In genomic region chr4:138659640-138660325, GRCh38 we compare ENCODE assay signal across 21 cellular contexts.
DNase-seq lines count a peak whose midpoint lies in the region; ATAC-seq, FAIRE-seq and TF ChIP-seq lines count a peak whose summit lies in the region.
"Had no signal": no experiment of that assay in that cellular context is flagged by ENCODE, and none has a peak within 500 bp of the region (broad histone marks: within the 10 kb centered on the region; RNA-seq: fewer than 3 reads in every experiment).

No MANE protein-coding gene starts in this region.

- H3K4me2 ChIP-seq in keratinocyte (ENCODE audit: control insufficient read depth, extremely low read depth, insufficient read depth, low read depth, low read length) (no peak overlapping the region), OCI-LY7 (ENCODE audit: low read length) (no peak overlapping the region)

- H3K27me3 ChIP-seq in HUES6 (ENCODE audit: control insufficient read depth, insufficient read depth, low read length) (no peaks in the 10 kb centered on the region), keratinocyte (ENCODE audit: control insufficient read depth, extremely low read depth, insufficient read depth, low read length) (no peaks in the 10 kb centered on the region)
- H3K27me3 ChIP-seq: dorsolateral prefrontal cortex had no signal

- H3K4me1 ChIP-seq in HUES6 (ENCODE audit: control insufficient read depth, insufficient read depth, low read length) = peaks cover 34% of the 10 kb centered on the region
- H3K4me1 ChIP-seq in keratinocyte (ENCODE audit: control insufficient read depth, extremely low read depth, insufficient read depth, low read length) = no peaks in the 10 kb centered on the region
- no peaks in the 10 kb centered on the region for H3K4me1 ChIP-seq in OCI-LY7 (ENCODE audit: insufficient read depth, low read length, poor library complexity, severe bottlenecking)

- no peaks in the 10 kb centered on the region for H3K9me2 ChIP-seq in OCI-LY7 (ENCODE audit: insufficient read depth, low read length)

- H3K27ac Mint-ChIP-seq in stimulated activated naive CD8-positive, alpha-beta T cell treated with anti-CD3 and anti-CD28 coated beads, Interleukin-15, amount 100 ng/mL, for 72 hours = no peak overlapping the region
- H3K27ac Mint-ChIP-seq: activated CD4-positive, alpha-beta memory T cell treated with anti-CD3 and anti-CD28 coated beads, Interleukin-2, amount 10 ng/mL, durations not matched to agents 7 days and 5 days; activated naive CD8-positive, alpha-beta T cell; CD4-positive, CD25-positive, alpha-beta regulatory T cell had no signal

- TF ChIP-seq CTCF in keratinocyte (optimal IDR thresholded peaks at IDR 0.05 in 1 of 3, IDR thresholded peaks at IDR 0.05 in 1 of 3, conservative IDR thresholded peaks at IDR 0.05 in 1 of 3; ENCODE audit: extremely low read depth in 1 of 3, insufficient read depth in 2 of 3, low read length in 3 of 3) (no peak), OCI-LY7 (conservative IDR thresholded peaks at IDR 0.05; ENCODE audit: low read length) (no peak)

- H3K9me3 Mint-ChIP-seq in stimulated activated naive CD8-positive, alpha-beta T cell treated with anti-CD3 and anti-CD28 coated beads, Interleukin-15, amount 100 ng/mL, for 72 hours = peaks cover 0 to 4% of the 10 kb centered on the region in 2 donors
- H3K9me3 Mint-ChIP-seq: activated CD4-positive, alpha-beta memory T cell treated with anti-CD3 and anti-CD28 coated beads, Interleukin-2, amount 10 ng/mL, durations not matched to agents 7 days and 5 days had no signal

- no peaks in the 10 kb centered on the region for H3K4me1 Mint-ChIP-seq in stimulated activated naive CD8-positive, alpha-beta T cell treated with anti-CD3 and anti-CD28 coated beads, Interleukin-15, amount 100 ng/mL, for 72 hours
- H3K4me1 Mint-ChIP-seq: activated CD4-positive, alpha-beta memory T cell treated with anti-CD3 and anti-CD28 coated beads, Interleukin-2, amount 10 ng/mL, durations not matched to agents 7 days and 5 days; CD4-positive, CD25-positive, alpha-beta regulatory T cell had no signal

- peak; percentile 44 for DNase-seq in Daoy (ENCODE audit: low read depth)
- DNase-seq in astrocyte of the hippocampus (ENCODE audit: low read depth, low spot score) = peak; percentile 78
- no peak for DNase-seq in keratinocyte (ENCODE audit: low read depth, low spot score)
- no peak for DNase-seq in OCI-LY7 (ENCODE audit: low spot score)
- no peak for DNase-seq in activated CD4-positive, CD25-positive, alpha-beta regulatory T cell treated with anti-CD3 and anti-CD28 coated beads, Interleukin-2, amount 50 U/mL, for 72 hours
- no peak for DNase-seq in GM12891 (ENCODE audit: insufficient read length, low spot score)
- no peak for DNase-seq in stimulated activated naive CD8-positive, alpha-beta T cell treated with anti-CD3 and anti-CD28 coated beads, Interleukin-15, amount 100 ng/mL, for 72 hours
- DNase-seq: activated CD4-positive, alpha-beta memory T cell treated with anti-CD3 and anti-CD28 coated beads, Interleukin-2, amount 10 ng/mL, durations not matched to agents 7 days and 5 days; activated T-cell treated with anti-CD3 and anti-CD28 coated beads, Interleukin-2, amount 50 U/mL, for 48 hours; CD4-positive, CD25-positive, alpha-beta regulatory T cell; DMS79; dorsolateral prefrontal cortex; left colon; NCI-H1048; NCI-H2171 treated with DMSO at 0.1 percent for 48 hours; stimulated activated CD4-positive, alpha-beta T cell treated with anti-CD3 and anti-CD28 coated beads, Interleukin-2, amount 100 ng/mL, for 48 hours; substantia nigra; T-helper 1 cell had no signal

- H3K79me2 ChIP-seq in keratinocyte (ENCODE audit: control insufficient read depth, insufficient read depth, low read length) = no peaks in the 10 kb centered on the region
- H3K79me2 ChIP-seq in OCI-LY7 (ENCODE audit: insufficient read depth, low read depth, low read length) = no peaks in the 10 kb centered on the region

- H4K20me1 ChIP-seq in keratinocyte (ENCODE audit: control insufficient read depth, extremely low read depth, insufficient read depth, low read length) = no peaks in the 10 kb centered on the region
- H4K20me1 ChIP-seq in OCI-LY7 (ENCODE audit: insufficient read depth, low read length) = no peaks in the 10 kb centered on the region

- no peaks in the 10 kb centered on the region for H3K9me3 ChIP-seq in HUES6 (ENCODE audit: control insufficient read depth, insufficient read depth, low read depth, low read length)
- no peaks in the 10 kb centered on the region for H3K9me3 ChIP-seq in keratinocyte (ENCODE audit: control insufficient read depth, low read depth, low read length)
- no peaks in the 10 kb centered on the region for H3K9me3 ChIP-seq in OCI-LY7 (ENCODE audit: low read length)

- BruUV-seq in OCI-LY7 (replicated peaks; lab: Mats Ljungman, UMichigan) = no TSS peak

- no peak overlapping the region for H3K4me3 Mint-ChIP-seq in stimulated activated naive CD8-positive, alpha-beta T cell treated with anti-CD3 and anti-CD28 coated beads, Interleukin-15, amount 100 ng/mL, for 72 hours
- H3K4me3 Mint-ChIP-seq: activated CD4-positive, alpha-beta memory T cell treated with anti-CD3 and anti-CD28 coated beads, Interleukin-2, amount 10 ng/mL, durations not matched to agents 7 days and 5 days; activated naive CD8-positive, alpha-beta T cell; CD4-positive, CD25-positive, alpha-beta regulatory T cell had no signal

- peak overlapping the region; percentile 91 for H3K27ac ChIP-seq in HUES6 (ENCODE audit: low read depth, low read length)
- H3K27ac ChIP-seq in keratinocyte (ENCODE audit: control insufficient read depth, insufficient read depth, low read length) = no peak overlapping the region
- no peak overlapping the region for H3K27ac ChIP-seq in OCI-LY7 (ENCODE audit: low read depth, low read length, poor library complexity, severe bottlenecking)
- H3K27ac ChIP-seq: dorsolateral prefrontal cortex had no signal

- POLR2A ChIA-PET in OCI-LY7 (lab: Charles Lee) = no interaction called here

- intact Hi-C loops in OCI-LY7 (cut with micrococcal nuclease; ENCODE audit: unreplicated experiment) = no loop called here

- H3K9me1 ChIP-seq in keratinocyte (ENCODE audit: control insufficient read depth, extremely low read depth, insufficient read depth, low read length) = no peaks in the 10 kb centered on the region

- H3K27me3 Mint-ChIP-seq in stimulated activated naive CD8-positive, alpha-beta T cell treated with anti-CD3 and anti-CD28 coated beads, Interleukin-15, amount 100 ng/mL, for 72 hours = peaks cover 15% of the 10 kb centered on the region
- H3K27me3 Mint-ChIP-seq: activated CD4-positive, alpha-beta memory T cell treated with anti-CD3 and anti-CD28 coated beads, Interleukin-2, amount 10 ng/mL, durations not matched to agents 7 days and 5 days; activated naive CD8-positive, alpha-beta T cell; CD4-positive, CD25-positive, alpha-beta regulatory T cell had no signal

- H3K9ac ChIP-seq in HUES6 (ENCODE audit: low read length) = peak overlapping the region; percentile 76
- no peak overlapping the region for H3K9ac ChIP-seq in keratinocyte (ENCODE audit: control insufficient read depth, extremely low read depth, insufficient read depth, low read length)

- peak overlapping the region; percentile 43 for H3K4me3 ChIP-seq in HUES6 (ENCODE audit: low read depth, low read length)
- no peak overlapping the region for H3K4me3 ChIP-seq in keratinocyte (ENCODE audit: control insufficient read depth in 2 of 3, extremely low read depth in 1 of 3, insufficient read depth in 2 of 3, low read depth in 1 of 3, low read length in 3 of 3)
- H3K4me3 ChIP-seq in OCI-LY7 (ENCODE audit: low read depth, low read length, poor library complexity, severe bottlenecking) = no peak overlapping the region
- H3K4me3 ChIP-seq: dorsolateral prefrontal cortex had no signal

- H3K36me3 ChIP-seq in HUES6 (ENCODE audit: control insufficient read depth, insufficient read depth, low read length) (no peaks in the 10 kb centered on the region), keratinocyte (ENCODE audit: control insufficient read depth in 2 of 2, extremely low read depth in 1 of 2, insufficient read depth in 2 of 2, low read length in 2 of 2) (no peaks in the 10 kb centered on the region), OCI-LY7 (ENCODE audit: insufficient read depth, low read length) (no peaks in the 10 kb centered on the region)

- no peak for ATAC-seq in stimulated activated naive CD8-positive, alpha-beta T cell treated with anti-CD3 and anti-CD28 coated beads, Interleukin-15, amount 100 ng/mL, for 72 hours
- ATAC-seq: left colon, Right ventricle myocardium inferior had no signal

- CTCF ChIA-PET in OCI-LY7 (lab: Charles Lee; ENCODE audit: unreplicated experiment) = no interaction called here

- FAIRE-seq in keratinocyte (lab: Jason Lieb, UNC) (peak; percentile 59), GM12891 (lab: Jason Lieb, UNC) (no peak)

- TF ChIP-seq POLR2A in GM12891 (IDR thresholded peaks at IDR 0.05; ENCODE audit: low read depth, low read length) = no peak

- H2AFZ ChIP-seq in keratinocyte (ENCODE audit: control insufficient read depth, low read length) (no peak overlapping the region), OCI-LY7 (ENCODE audit: low read length) (no peak overlapping the region)

- dilution Hi-C loops in keratinocyte (cut with MboI; ENCODE audit: extremely low pct_ligation_motif_present, low sequenced_read_pairs) = no loop called here

TF ChIP-seq in GM12891, 5 proteins besides CTCF, POLR2A, EP300 and RAD21:
- no peak for TF ChIP-seq POLR2AphosphoS5 (IDR thresholded peaks at IDR 0.05; ENCODE audit: low read depth, low read length)
- TF ChIP-seq POU2F2 (IDR thresholded peaks at IDR 0.05; ENCODE audit: low read depth, low read length) = no peak
- TF ChIP-seq SPI1 (IDR thresholded peaks at IDR 0.05; ENCODE audit: low read depth, low read length) = no peak
- no peak for TF ChIP-seq TAF1 (IDR thresholded peaks at IDR 0.05; ENCODE audit: low read depth, low read length)
- no peak for TF ChIP-seq PAX5 (IDR thresholded peaks at IDR 0.05; ENCODE audit: insufficient read depth, low read length, severe bottlenecking)

Comparison
In these comparisons a context has a peak if more than half of its experiments do, and no peak if none do; other contexts are left out.
1. DNase-seq: peak in Daoy (single experiment) and astrocyte of the hippocampus (single experiment); none in keratinocyte (single experiment), OCI-LY7 (single experiment), activated CD4-positive, CD25-positive, alpha-beta regulatory T cell treated with anti-CD3 and anti-CD28 coated beads, Interleukin-2, amount 50 U/mL, for 72 hours (single experiment), GM12891 (single experiment) and stimulated activated naive CD8-positive, alpha-beta T cell treated with anti-CD3 and anti-CD28 coated beads, Interleukin-15, amount 100 ng/mL, for 72 hours (0 of 2).